Comparison of ENCODE assay signal across 15 cellular contexts in genomic region chr2:9258501-9258900, GRCh38. TPM values are rescaled to one million over a fixed set of nuclear protein-coding genes. Genes with fewer than 3 reads are reported as not detected.
DNase-seq lines count a peak whose midpoint lies in the region; ATAC-seq and TF ChIP-seq lines count a peak whose summit lies in the region.
"Had no signal": no experiment of that assay in that cellular context is flagged by ENCODE, and none has a peak within 500 bp of the region (broad histone marks: within the 10 kb centered on the region; RNA-seq: fewer than 3 reads in every experiment).

No MANE protein-coding gene starts in this region.

- peaks cover 2% of the 10 kb centered on the region for H3K9me3 Mint-ChIP-seq in nephron progenitor cell
- H3K9me3 Mint-ChIP-seq: activated naive CD8-positive, alpha-beta T cell treated with anti-CD3 and anti-CD28 coated beads, Interleukin-2, amount 10 ng/mL, durations not matched to agents 7 days and 5 days; effector memory CD8-positive, alpha-beta T cell had no signal

- H3K27me3 ChIP-seq in heart left ventricle (no peaks in the 10 kb centered on the region), upper lobe of right lung (no peaks in the 10 kb centered on the region)

- H3K4me3 Mint-ChIP-seq in nephron progenitor cell: peak overlapping the region; percentile 59
- H3K4me3 Mint-ChIP-seq: activated CD8-positive, alpha-beta memory T cell treated with anti-CD3 and anti-CD28 coated beads, Interleukin-2, amount 10 ng/mL, durations not matched to agents 7 days and 5 days; activated naive CD8-positive, alpha-beta T cell treated with anti-CD3 and anti-CD28 coated beads, Interleukin-2, amount 10 ng/mL, durations not matched to agents 7 days and 5 days; effector memory CD8-positive, alpha-beta T cell had no signal

- H3K9me3 ChIP-seq in heart left ventricle (no peaks in the 10 kb centered on the region), upper lobe of right lung (no peaks in the 10 kb centered on the region)

- no peak for TF ChIP-seq CTCF in heart left ventricle (IDR thresholded peaks at IDR 0.05)
- no peak for TF ChIP-seq CTCF in nephron progenitor cell (IDR thresholded peaks at IDR 0.05)
- TF ChIP-seq CTCF in upper lobe of right lung (IDR thresholded peaks at IDR 0.05): no peak

- 38 to 64% (median 52%) methylated on average over 7 of the region's 7 CpGs for WGBS in heart left ventricle, 4 donors

- ATAC-seq in heart left ventricle (no peak), Right ventricle myocardium inferior (no peak), upper lobe of right lung (no peak)
- ATAC-seq: activated CD8-positive, alpha-beta memory T cell treated with anti-CD3 and anti-CD28 coated beads, Interleukin-2, amount 10 ng/mL, durations not matched to agents 7 days and 5 days; effector memory CD8-positive, alpha-beta T cell had no signal

- H3K27ac ChIP-seq in heart left ventricle (peak overlapping the region; percentile 14 to 94 (median 84)), cingulate gyrus (ENCODE audit: low read depth, low read length) (peak overlapping the region; percentile 88), upper lobe of right lung (peak overlapping the region; percentile 37)

- TF ChIP-seq POLR2A in heart left ventricle (IDR thresholded peaks at IDR 0.05): no peak

- H3K4me1 ChIP-seq in heart left ventricle (peaks cover 26 to 86% (median 76%) of the 10 kb centered on the region in 12 donors), upper lobe of right lung (peaks cover 57% of the 10 kb centered on the region)

- H3K36me3 ChIP-seq in heart left ventricle (no peaks in the 10 kb centered on the region), upper lobe of right lung (no peaks in the 10 kb centered on the region)

- H3K27me3 Mint-ChIP-seq in nephron progenitor cell (ENCODE audit: low read depth, poor library complexity): peaks cover 9% of the 10 kb centered on the region

- H3K4me3 ChIP-seq in heart left ventricle: peak overlapping the region in 8 of 12 donors; percentile 6 to 41 (median 28)
- H3K4me3 ChIP-seq in upper lobe of right lung: no peak overlapping the region

- DNase-seq in heart left ventricle (peak in 1 of 5 donors; percentile 8), Right ventricle myocardium inferior (ENCODE audit: missing footprints) (no peak), nephron progenitor cell (no peak), upper lobe of right lung (no peak), T-helper 2 cell (no peak), HK-2 (ENCODE audit: unreplicated experiment) (no peak)
- no peak for DNase-seq in stimulated activated CD8-positive, alpha-beta memory T cell treated with anti-CD3 and anti-CD28 coated beads, Interleukin-4, amount 100 ng/mL, for 48 hours
- DNase-seq: ACHN; activated CD8-positive, alpha-beta memory T cell treated with anti-CD3 and anti-CD28 coated beads, Interleukin-2, amount 10 ng/mL, durations not matched to agents 7 days and 5 days; activated naive CD8-positive, alpha-beta T cell treated with anti-CD3 and anti-CD28 coated beads, Interleukin-2, amount 10 ng/mL, durations not matched to agents 7 days and 5 days; effector memory CD8-positive, alpha-beta T cell; OCI-M1; stimulated activated naive CD4-positive, alpha-beta T cell; T1000 had no signal

- H3K36me3 Mint-ChIP-seq in nephron progenitor cell (ENCODE audit: low read depth): peaks cover 2% of the 10 kb centered on the region
- H3K36me3 Mint-ChIP-seq: activated CD8-positive, alpha-beta memory T cell treated with anti-CD3 and anti-CD28 coated beads, Interleukin-2, amount 10 ng/mL, durations not matched to agents 7 days and 5 days; activated naive CD8-positive, alpha-beta T cell treated with anti-CD3 and anti-CD28 coated beads, Interleukin-2, amount 10 ng/mL, durations not matched to agents 7 days and 5 days had no signal

- peak overlapping the region; percentile 96 for H3K27ac Mint-ChIP-seq in nephron progenitor cell
- H3K27ac Mint-ChIP-seq: activated CD8-positive, alpha-beta memory T cell treated with anti-CD3 and anti-CD28 coated beads, Interleukin-2, amount 10 ng/mL, durations not matched to agents 7 days and 5 days; activated naive CD8-positive, alpha-beta T cell treated with anti-CD3 and anti-CD28 coated beads, Interleukin-2, amount 10 ng/mL, durations not matched to agents 7 days and 5 days; effector memory CD8-positive, alpha-beta T cell had no signal

- H3K4me1 Mint-ChIP-seq in nephron progenitor cell: peaks cover 88% of the 10 kb centered on the region
- H3K4me1 Mint-ChIP-seq: activated CD8-positive, alpha-beta memory T cell treated with anti-CD3 and anti-CD28 coated beads, Interleukin-2, amount 10 ng/mL, durations not matched to agents 7 days and 5 days; activated naive CD8-positive, alpha-beta T cell treated with anti-CD3 and anti-CD28 coated beads, Interleukin-2, amount 10 ng/mL, durations not matched to agents 7 days and 5 days had no signal

- intact Hi-C loops in heart left ventricle (cut with DNase I): loop anchor here in 3 of 10 donors (5.0 kb wide), 3 partner anchors 41 to 51 kb away; partner anchors contain the start of gene ASAP2 (in 1 of the 3)
- intact Hi-C loops in Right ventricle myocardium inferior (cut with DNase I): no loop called here
- intact Hi-C loops in upper lobe of right lung (cut with DNase I): no loop called here

RNA-seq across cellular contexts. Expression of gene ASAP2, which starts 51.9 kb away (rescaled TPM):
- total RNA-seq in heart left ventricle (10 to 100 TPM in 7 of 9 donors, 1 to 10 TPM in 2; 7.4 to 17.0 (median 12.9) TPM), Right ventricle myocardium inferior (12.9 TPM), upper lobe of right lung (30.9 TPM)
- polyA plus RNA-seq in heart left ventricle: 1 to 10 TPM; 6.7 to 8.0 TPM
- total RNA-seq: activated naive CD8-positive, alpha-beta T cell treated with anti-CD3 and anti-CD28 coated beads, Interleukin-2, amount 10 ng/mL, durations not matched to agents 7 days and 5 days had no signal

Comparison
In these comparisons a context has a peak if more than half of its experiments do, and no peak if none do; other contexts are left out.
1. H3K27ac ChIP-seq: peak in every context shown above with its lines; median percentile 88 in cingulate gyrus; 84 in heart left ventricle; 37 in upper lobe of right lung.